Comparison of ENCODE assay signal across 8 cellular contexts in genomic region chr1:35145892-35146549, GRCh38. TPM values are rescaled to one million over a fixed set of nuclear protein-coding genes. Genes with fewer than 3 reads are reported as not detected.
DNase-seq lines count a peak whose midpoint lies in the region; ATAC-seq, FAIRE-seq and TF ChIP-seq lines count a peak whose summit lies in the region.
"Not testable (repeated sequence)": the region's sequence is repeated elsewhere in the genome, so short reads cannot be mapped to it uniquely, and the experiment has no call there.

No MANE protein-coding gene starts in this region.

- H3K27ac ChIP-seq in foreskin keratinocyte, prostate gland: not testable (repeated sequence)

- DNase-seq in GM12865 (ENCODE audit: low read depth) (peak; percentile 61), bronchial epithelial cell (ENCODE audit: low read depth) (peak; percentile 26), prostate gland (ENCODE audit: low spot score) (peak; percentile 10)
- not testable (repeated sequence) for DNase-seq in T-helper 2 cell treated with Interferon-gamma antibody and Interleukin-4, amounts not matched to agents 5 μg/mL and 100 μg/mL, for 36 hours (ENCODE audit: low spot score); activated T-helper 1 cell treated with anti-CD3 and anti-CD28 coated beads, Interleukin-12 subunit alpha, Interleukin-12 subunit beta, Interleukin-2, Interleukin-4 antibody, amounts not matched to agents 30 ng/mL and 10 ng/mL and 1 ng/mL, durations not matched to agents 14 hours and 24 hours and 36 hours (ENCODE audit: low spot score); foreskin keratinocyte; mesothelial cell of epicardium (ENCODE audit: low spot score in 2 of 2, unreplicated experiment in 2 of 2); stimulated activated naive CD8-positive, alpha-beta T cell treated with anti-CD3 and anti-CD28 coated beads, Interleukin-15, amount 100 ng/mL, for 72 hours

- H3K4me1 Mint-ChIP-seq in T-helper 2 cell treated with Interferon-gamma antibody and Interleukin-4, amounts not matched to agents 5 μg/mL and 100 μg/mL, for 36 hours (ENCODE audit: low read depth), result not testable (repeated sequence)
- H3K4me1 Mint-ChIP-seq in activated T-helper 1 cell treated with anti-CD3 and anti-CD28 coated beads, Interleukin-12 subunit alpha, Interleukin-12 subunit beta, Interleukin-2, Interleukin-4 antibody, amounts not matched to agents 30 ng/mL and 10 ng/mL and 1 ng/mL, durations not matched to agents 14 hours and 24 hours and 36 hours (ENCODE audit: low read depth), result peaks cover 17% of the 10 kb centered on the region
- peaks cover 41% of the 10 kb centered on the region for H3K4me1 Mint-ChIP-seq in mesothelial cell of epicardium
- peaks cover 11% of the 10 kb centered on the region for H3K4me1 Mint-ChIP-seq in stimulated activated naive CD8-positive, alpha-beta T cell treated with anti-CD3 and anti-CD28 coated beads, Interleukin-15, amount 100 ng/mL, for 72 hours

- not testable (repeated sequence) for H3K9me3 Mint-ChIP-seq in T-helper 2 cell treated with Interferon-gamma antibody and Interleukin-4, amounts not matched to agents 5 μg/mL and 100 μg/mL, for 36 hours; activated T-helper 1 cell treated with anti-CD3 and anti-CD28 coated beads, Interleukin-12 subunit alpha, Interleukin-12 subunit beta, Interleukin-2, Interleukin-4 antibody, amounts not matched to agents 30 ng/mL and 10 ng/mL and 1 ng/mL, durations not matched to agents 14 hours and 24 hours and 36 hours; mesothelial cell of epicardium; stimulated activated naive CD8-positive, alpha-beta T cell treated with anti-CD3 and anti-CD28 coated beads, Interleukin-15, amount 100 ng/mL, for 72 hours

- TF ChIP-seq POLR2A in prostate gland (IDR thresholded peaks at IDR 0.05), result peak; percentile 27

- not testable (repeated sequence) for H3K4me3 ChIP-seq in GM12865 (ENCODE audit: low read depth, low read length); bronchial epithelial cell (ENCODE audit: low read depth, low read length)
- peak overlapping the region; percentile 2 to 11 for H3K4me3 ChIP-seq in prostate gland

- H3K36me3 Mint-ChIP-seq in T-helper 2 cell treated with Interferon-gamma antibody and Interleukin-4, amounts not matched to agents 5 μg/mL and 100 μg/mL, for 36 hours (ENCODE audit: low read depth); activated T-helper 1 cell treated with anti-CD3 and anti-CD28 coated beads, Interleukin-12 subunit alpha, Interleukin-12 subunit beta, Interleukin-2, Interleukin-4 antibody, amounts not matched to agents 30 ng/mL and 10 ng/mL and 1 ng/mL, durations not matched to agents 14 hours and 24 hours and 36 hours (ENCODE audit: low read depth); mesothelial cell of epicardium: not testable (repeated sequence)

- intact Hi-C loops in activated T-helper 1 cell treated with anti-CD3 and anti-CD28 coated beads, Interleukin-12 subunit alpha, Interleukin-12 subunit beta, Interleukin-2, Interleukin-4 antibody, amounts not matched to agents 30 ng/mL and 10 ng/mL and 1 ng/mL, durations not matched to agents 14 hours and 24 hours and 36 hours (cut with micrococcal nuclease); prostate gland (cut with DNase I): not testable (repeated sequence)

- FAIRE-seq in bronchial epithelial cell (lab: Jason Lieb, UNC), result not testable (repeated sequence)

- H3K27me3 ChIP-seq in bronchial epithelial cell (ENCODE audit: control insufficient read depth, insufficient read depth, low read length); foreskin keratinocyte; prostate gland (replicated peaks; ENCODE audit: insufficient read depth): not testable (repeated sequence)

- WGBS in prostate gland, result 31% methylated on average over 11 of the region's 13 CpGs

- H3K9me3 ChIP-seq in prostate gland, result not testable (repeated sequence)

- H3K4me3 Mint-ChIP-seq in T-helper 2 cell treated with Interferon-gamma antibody and Interleukin-4, amounts not matched to agents 5 μg/mL and 100 μg/mL, for 36 hours, result peak overlapping the region; percentile 24
- H3K4me3 Mint-ChIP-seq in activated T-helper 1 cell treated with anti-CD3 and anti-CD28 coated beads, Interleukin-12 subunit alpha, Interleukin-12 subunit beta, Interleukin-2, Interleukin-4 antibody, amounts not matched to agents 30 ng/mL and 10 ng/mL and 1 ng/mL, durations not matched to agents 14 hours and 24 hours and 36 hours; mesothelial cell of epicardium; stimulated activated naive CD8-positive, alpha-beta T cell treated with anti-CD3 and anti-CD28 coated beads, Interleukin-15, amount 100 ng/mL, for 72 hours: not testable (repeated sequence)

- H3K4me1 ChIP-seq in foreskin keratinocyte; prostate gland (replicated peaks): not testable (repeated sequence)

- not testable (repeated sequence) for H3K27me3 Mint-ChIP-seq in T-helper 2 cell treated with Interferon-gamma antibody and Interleukin-4, amounts not matched to agents 5 μg/mL and 100 μg/mL, for 36 hours (ENCODE audit: low read depth); mesothelial cell of epicardium (ENCODE audit: low read depth); stimulated activated naive CD8-positive, alpha-beta T cell treated with anti-CD3 and anti-CD28 coated beads, Interleukin-15, amount 100 ng/mL, for 72 hours
- peaks cover 11% of the 10 kb centered on the region for H3K27me3 Mint-ChIP-seq in activated T-helper 1 cell treated with anti-CD3 and anti-CD28 coated beads, Interleukin-12 subunit alpha, Interleukin-12 subunit beta, Interleukin-2, Interleukin-4 antibody, amounts not matched to agents 30 ng/mL and 10 ng/mL and 1 ng/mL, durations not matched to agents 14 hours and 24 hours and 36 hours (ENCODE audit: insufficient read depth)

- H3K27ac Mint-ChIP-seq in T-helper 2 cell treated with Interferon-gamma antibody and Interleukin-4, amounts not matched to agents 5 μg/mL and 100 μg/mL, for 36 hours, result peak overlapping the region; percentile 43
- peak overlapping the region; percentile 6 for H3K27ac Mint-ChIP-seq in activated T-helper 1 cell treated with anti-CD3 and anti-CD28 coated beads, Interleukin-12 subunit alpha, Interleukin-12 subunit beta, Interleukin-2, Interleukin-4 antibody, amounts not matched to agents 30 ng/mL and 10 ng/mL and 1 ng/mL, durations not matched to agents 14 hours and 24 hours and 36 hours
- peak overlapping the region; percentile 13 for H3K27ac Mint-ChIP-seq in mesothelial cell of epicardium
- H3K27ac Mint-ChIP-seq in stimulated activated naive CD8-positive, alpha-beta T cell treated with anti-CD3 and anti-CD28 coated beads, Interleukin-15, amount 100 ng/mL, for 72 hours, result peak overlapping the region; percentile 16 to 43

- not testable (repeated sequence) for H3K36me3 ChIP-seq in bronchial epithelial cell (ENCODE audit: control insufficient read depth, insufficient read depth, low read length); prostate gland

- ATAC-seq in foreskin keratinocyte, result peak; percentile 70
- ATAC-seq in stimulated activated naive CD8-positive, alpha-beta T cell treated with anti-CD3 and anti-CD28 coated beads, Interleukin-15, amount 100 ng/mL, for 72 hours, result not testable (repeated sequence)

- TF ChIP-seq CTCF in GM12865 (IDR thresholded peaks at IDR 0.05; ENCODE audit: insufficient read depth, low read depth, low read length, missing control alignments); bronchial epithelial cell (IDR thresholded peaks at IDR 0.05; ENCODE audit: insufficient read depth, low read length, severe bottlenecking); foreskin keratinocyte (conservative IDR thresholded peaks at IDR 0.05); mesothelial cell of epicardium (IDR thresholded peaks at IDR 0.05; ENCODE audit: unreplicated experiment); prostate gland (IDR thresholded peaks at IDR 0.05): not testable (repeated sequence)

RNA-seq across cellular contexts. Expression of gene SFPQ, which starts 46.9 kb away (rescaled TPM):
- total RNA-seq in activated T-helper 1 cell treated with anti-CD3 and anti-CD28 coated beads, Interleukin-12 subunit alpha, Interleukin-12 subunit beta, Interleukin-2, Interleukin-4 antibody, amounts not matched to agents 30 ng/mL and 10 ng/mL and 1 ng/mL, durations not matched to agents 14 hours and 24 hours and 36 hours, result 398 and 404 TPM in 2 replicates
- total RNA-seq in bronchial epithelial cell (147 and 275 TPM in 2 replicates), foreskin keratinocyte (281 and 358 TPM in 2 replicates), mesothelial cell of epicardium (783 to 793 TPM (median 785 TPM) in 3 replicates), prostate gland (100 to 1,000 TPM; 178 to 311 TPM)
- 153 and 203 TPM in 2 replicates for polyA plus RNA-seq in foreskin keratinocyte
